Comparison of ENCODE assay signal across 12 cellular contexts in genomic region chr11:58787903-58788302, GRCh38. TPM values are rescaled to one million over a fixed set of nuclear protein-coding genes. Genes with fewer than 3 reads are reported as not detected.
DNase-seq lines count a peak whose midpoint lies in the region; ATAC-seq lines count a peak whose summit lies in the region.
"Had no signal": no experiment of that assay in that cellular context is flagged by ENCODE, and none has a peak within 500 bp of the region (broad histone marks: within the 10 kb centered on the region; RNA-seq: fewer than 3 reads in every experiment).

No MANE protein-coding gene starts in this region.

- peak; percentile 15 for DNase-seq in activated CD4-positive, alpha-beta T cell treated with anti-CD3 and anti-CD28 coated beads for 48 hours
- no peak for DNase-seq in activated CD4-positive, alpha-beta T cell treated with anti-CD3 and anti-CD28 coated beads for 4 hours
- DNase-seq in adipocyte (ENCODE audit: low read depth) (peak; percentile 3), skeletal muscle cell (ENCODE audit: low read depth) (peak; percentile 18), cardiac septum (ENCODE audit: low spot score) (no peak), T-helper 9 cell (no peak)
- DNase-seq: activated effector memory CD4-positive, alpha-beta T cell treated with Interleukin-2 at 50 U/mL for 16 hours had no signal

- no peak overlapping the region for H3K9ac ChIP-seq in adipocyte (ENCODE audit: low read length)

- no peak overlapping the region for H3K4me3 ChIP-seq in adipocyte (ENCODE audit: low read length)
- no peak overlapping the region for H3K4me3 ChIP-seq in skeletal muscle cell (ENCODE audit: low read depth, low read length)
- H3K4me3 ChIP-seq: A549, coronary artery, right atrium auricular region had no signal

- intact Hi-C loops in cardiac septum (cut with DNase I) = no loop called here

- no peaks in the 10 kb centered on the region for H3K36me3 ChIP-seq in adipocyte (ENCODE audit: control insufficient read depth, insufficient read depth, low read length, severe bottlenecking)
- H3K36me3 ChIP-seq: right atrium auricular region had no signal

- ATAC-seq in HG03066 (IDR thresholded peaks at IDR 0.05; ENCODE audit: low read depth, unreplicated experiment) (peak; percentile 11), HG03196 (IDR thresholded peaks at IDR 0.05; ENCODE audit: unreplicated experiment) (no peak)

- H3K9me3 ChIP-seq in adipocyte (ENCODE audit: control insufficient read depth, low read length) = peaks cover 5% of the 10 kb centered on the region
- H3K9me3 ChIP-seq: A549, right atrium auricular region had no signal

- H3K27me3 ChIP-seq in adipocyte (replicated peaks; ENCODE audit: control insufficient read depth, insufficient read depth, low read length) = no peaks in the 10 kb centered on the region
- H3K27me3 ChIP-seq: right atrium auricular region had no signal

- no peaks in the 10 kb centered on the region for H3K4me1 ChIP-seq in adipocyte (ENCODE audit: control insufficient read depth, insufficient read depth, low read length)
- H3K4me1 ChIP-seq: A549, right atrium auricular region had no signal

RNA-seq across cellular contexts. Expression of gene GLYAT, which starts 56.2 kb away (rescaled TPM):
- total RNA-seq in cardiac septum = 0.22 TPM
- total RNA-seq: right atrium auricular region had no signal

RNA-seq across cellular contexts. Expression of gene GLYATL2, which starts 56.6 kb away (rescaled TPM):
- total RNA-seq in cardiac septum = 0.27 TPM

Comparison
In these comparisons a context has a peak if more than half of its experiments do, and no peak if none do; other contexts are left out.
1. DNase-seq: peak in activated CD4-positive, alpha-beta T cell treated with anti-CD3 and anti-CD28 coated beads for 48 hours (single experiment), adipocyte (single experiment) and skeletal muscle cell (single experiment); none in activated CD4-positive, alpha-beta T cell treated with anti-CD3 and anti-CD28 coated beads for 4 hours (0 of 2), cardiac septum (single experiment) and T-helper 9 cell (single experiment).